In the genomic region with DNA sequence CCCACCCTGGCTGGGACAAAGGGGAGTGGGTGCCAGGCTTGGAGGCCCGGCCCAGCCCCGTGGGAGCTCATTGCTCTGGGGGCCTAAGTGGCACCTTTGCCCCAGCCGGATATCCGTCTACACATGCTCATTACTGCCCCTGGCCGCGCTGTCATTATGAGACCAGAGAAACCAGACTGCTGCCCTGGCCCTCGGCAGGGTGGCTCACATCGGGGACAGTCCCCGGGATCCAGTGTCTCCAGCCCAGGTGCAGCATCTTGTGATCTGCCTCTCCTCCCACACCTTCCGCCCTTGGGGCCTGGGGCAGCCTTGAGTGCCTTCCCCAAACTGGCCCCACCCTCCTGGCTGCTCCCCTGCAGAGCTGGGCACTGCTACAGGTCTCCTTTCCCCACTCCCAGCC, we compare ENCODE assay signal across 22 cellular contexts. TPM values are rescaled to one million over a fixed set of nuclear protein-coding genes. Genes with fewer than 3 reads are reported as not detected.
A peak's percentile ranks its signal among the peaks of the same experiment; 100 is the strongest.
DNase-seq lines count a peak whose midpoint lies in the region; FAIRE-seq and TF ChIP-seq lines count a peak whose summit lies in the region.
"Had no signal": no experiment of that assay in that cellular context is flagged by ENCODE, and none has a peak within 500 bp of the region (broad histone marks: within the 10 kb centered on the region; RNA-seq: fewer than 3 reads in every experiment).

No MANE protein-coding gene starts in this region.

- H3K14ac ChIP-seq in mesenchymal stem cell (ENCODE audit: low read length in 2 of 2) = no peak overlapping the region

- H2BK12ac ChIP-seq in mesenchymal stem cell (ENCODE audit: low read length in 2 of 2) = no peak overlapping the region

- H3K4ac ChIP-seq in mesenchymal stem cell (ENCODE audit: low read depth in 1 of 2, low read length in 2 of 2) = no peak overlapping the region

- H3K36me3 Mint-ChIP-seq in IgD-negative memory B cell = peaks cover 3% of the 10 kb centered on the region
- H3K36me3 Mint-ChIP-seq in activated T-helper 2 cell treated with anti-CD3 and anti-CD28 coated beads, Interferon-gamma antibody, Interleukin-2, Interleukin-4, amounts not matched to agents 10 μg/mL and 5 μg/mL and 100 μg/mL, durations not matched to agents 14 hours and 24 hours and 36 hours (ENCODE audit: low read depth) = no peaks in the 10 kb centered on the region
- H3K36me3 Mint-ChIP-seq: activated naive CD8-positive, alpha-beta T cell treated with anti-CD3 and anti-CD28 coated beads, Interleukin-2, amount 10 ng/mL, durations not matched to agents 7 days and 5 days; naive thymus-derived CD8-positive, alpha-beta T cell had no signal

- H3K9ac ChIP-seq in mesenchymal stem cell (ENCODE audit: low read length) = no peak overlapping the region

- H4K8ac ChIP-seq in mesenchymal stem cell (ENCODE audit: low read length) = no peak overlapping the region

- in situ Hi-C loops in KBM-7 (cut with MboI; ENCODE audit: low pct_unique_long_range_greater_than_20kb, low sequenced_read_pairs) = no loop called here

- H3K27me3 Mint-ChIP-seq in IgD-negative memory B cell = peaks cover 7% of the 10 kb centered on the region
- H3K27me3 Mint-ChIP-seq in activated T-helper 2 cell treated with anti-CD3 and anti-CD28 coated beads, Interferon-gamma antibody, Interleukin-2, Interleukin-4, amounts not matched to agents 10 μg/mL and 5 μg/mL and 100 μg/mL, durations not matched to agents 14 hours and 24 hours and 36 hours (ENCODE audit: low read depth) = peaks cover 4% of the 10 kb centered on the region
- H3K27me3 Mint-ChIP-seq: activated naive CD8-positive, alpha-beta T cell treated with anti-CD3 and anti-CD28 coated beads, Interleukin-2, amount 10 ng/mL, durations not matched to agents 7 days and 5 days; activated T-cell treated with anti-CD3 and anti-CD28 coated beads, Interleukin-2, amount 50 U/mL, for 24 hours had no signal

- no peak overlapping the region for H2AK5ac ChIP-seq in mesenchymal stem cell (ENCODE audit: low read length, severe bottlenecking)

- H3K4me1 Mint-ChIP-seq in IgD-negative memory B cell = peaks cover 10 to 26% (median 21%) of the 10 kb centered on the region in 3 donors
- peaks cover 2% of the 10 kb centered on the region for H3K4me1 Mint-ChIP-seq in activated T-helper 2 cell treated with anti-CD3 and anti-CD28 coated beads, Interferon-gamma antibody, Interleukin-2, Interleukin-4, amounts not matched to agents 10 μg/mL and 5 μg/mL and 100 μg/mL, durations not matched to agents 14 hours and 24 hours and 36 hours (ENCODE audit: low read depth)
- H3K4me1 Mint-ChIP-seq: activated naive CD8-positive, alpha-beta T cell treated with anti-CD3 and anti-CD28 coated beads, Interleukin-2, amount 10 ng/mL, durations not matched to agents 7 days and 5 days had no signal

- H3K9me3 ChIP-seq in mesenchymal stem cell (ENCODE audit: control insufficient read depth, low read length) = no peaks in the 10 kb centered on the region
- H3K9me3 ChIP-seq in effector memory CD4-positive, alpha-beta T cell (ENCODE audit: control insufficient read depth, low read length) = no peaks in the 10 kb centered on the region
- H3K9me3 ChIP-seq: upper lobe of left lung had no signal

- no peaks in the 10 kb centered on the region for H3K79me1 ChIP-seq in mesenchymal stem cell (replicated peaks; ENCODE audit: low read length, poor library complexity, severe bottlenecking)

- peak overlapping the region; percentile 3 for H2BK15ac ChIP-seq in mesenchymal stem cell (ENCODE audit: low read depth, poor library complexity, severe bottlenecking)

- H2BK5ac ChIP-seq in mesenchymal stem cell (ENCODE audit: low read depth, low read length, poor library complexity, severe bottlenecking) = no peak overlapping the region

- H3K18ac ChIP-seq in mesenchymal stem cell (ENCODE audit: low read depth in 1 of 2, low read length in 2 of 2) = no peak overlapping the region

- H3K27ac Mint-ChIP-seq in IgD-negative memory B cell = peak overlapping the region; percentile 77 to 90 (median 81)
- H3K27ac Mint-ChIP-seq in activated T-helper 2 cell treated with anti-CD3 and anti-CD28 coated beads, Interferon-gamma antibody, Interleukin-2, Interleukin-4, amounts not matched to agents 10 μg/mL and 5 μg/mL and 100 μg/mL, durations not matched to agents 14 hours and 24 hours and 36 hours = no peak overlapping the region
- H3K27ac Mint-ChIP-seq: activated naive CD8-positive, alpha-beta T cell treated with anti-CD3 and anti-CD28 coated beads, Interleukin-2, amount 10 ng/mL, durations not matched to agents 7 days and 5 days; activated T-cell treated with anti-CD3 and anti-CD28 coated beads, Interleukin-2, amount 50 U/mL, for 24 hours; GM23338; naive thymus-derived CD8-positive, alpha-beta T cell; progenitor cell of endocrine pancreas had no signal

- no peak overlapping the region for H3K4me3 ChIP-seq in mesenchymal stem cell (ENCODE audit: insufficient read depth in 1 of 2, low read depth in 1 of 2, low read length in 2 of 2)
- no peak overlapping the region for H3K4me3 ChIP-seq in effector memory CD4-positive, alpha-beta T cell (ENCODE audit: insufficient read depth, low read depth, low read length, poor library complexity, severe bottlenecking)
- H3K4me3 ChIP-seq: GM23338, upper lobe of left lung had no signal

- no peak overlapping the region for H3K27ac ChIP-seq in mesenchymal stem cell (ENCODE audit: low read length, poor library complexity, severe bottlenecking)
- H3K27ac ChIP-seq in effector memory CD4-positive, alpha-beta T cell (ENCODE audit: insufficient read depth, low read length, poor library complexity, severe bottlenecking) = no peak overlapping the region
- H3K27ac ChIP-seq: brain microvascular endothelial cell, upper lobe of left lung had no signal

- DNase-seq in GM12892 (ENCODE audit: insufficient read length) = peak; percentile 94
- DNase-seq in mesenchymal stem cell = no peak
- no peak for DNase-seq in activated T-helper 2 cell treated with anti-CD3 and anti-CD28 coated beads, Interferon-gamma antibody, Interleukin-2, Interleukin-4, amounts not matched to agents 10 μg/mL and 5 μg/mL and 100 μg/mL, durations not matched to agents 14 hours and 24 hours and 36 hours (ENCODE audit: low spot score)
- no peak for DNase-seq in KBM-7
- no peak for DNase-seq in effector memory CD4-positive, alpha-beta T cell
- DNase-seq: activated naive CD8-positive, alpha-beta T cell treated with anti-CD3 and anti-CD28 coated beads, Interleukin-2, amount 10 ng/mL, durations not matched to agents 7 days and 5 days; activated T-cell treated with anti-CD3 and anti-CD28 coated beads, Interleukin-2, amount 50 U/mL, for 24 hours; brain microvascular endothelial cell; dermis blood vessel endothelial cell; erythroblast; GDM1; naive thymus-derived CD8-positive, alpha-beta T cell; NCI-H2171; stimulated activated CD4-positive, alpha-beta T cell treated with anti-CD3 and anti-CD28 coated beads, Interleukin-12 subunit alpha, Interleukin-12 subunit beta, amount 100 ng/mL, for 4 hours; stimulated activated naive CD4-positive, alpha-beta T cell had no signal

- intact Hi-C loops in activated T-helper 2 cell treated with anti-CD3 and anti-CD28 coated beads, Interferon-gamma antibody, Interleukin-2, Interleukin-4, amounts not matched to agents 10 μg/mL and 5 μg/mL and 100 μg/mL, durations not matched to agents 14 hours and 24 hours and 36 hours (cut with micrococcal nuclease) = no loop called here

- H3K23ac ChIP-seq in mesenchymal stem cell (ENCODE audit: low read length in 2 of 2) = no peak overlapping the region

- no peak for TF ChIP-seq POLR2A in GM12892 (IDR thresholded peaks at IDR 0.05; ENCODE audit: low read depth, low read length)

- no peak overlapping the region for H2BK120ac ChIP-seq in mesenchymal stem cell (ENCODE audit: low read depth, low read length)

- peaks cover 0 to 71% of the 10 kb centered on the region in 2 experiments for H3K27me3 ChIP-seq in mesenchymal stem cell (ENCODE audit: control insufficient read depth in 1 of 2, insufficient read depth in 1 of 2, low read length in 2 of 2)
- no peaks in the 10 kb centered on the region for H3K27me3 ChIP-seq in effector memory CD4-positive, alpha-beta T cell (replicated peaks; ENCODE audit: control insufficient read depth, insufficient read depth, low read length, poor library complexity, severe bottlenecking)

- no peaks in the 10 kb centered on the region for H3K9me3 Mint-ChIP-seq in IgD-negative memory B cell
- H3K9me3 Mint-ChIP-seq in activated T-helper 2 cell treated with anti-CD3 and anti-CD28 coated beads, Interferon-gamma antibody, Interleukin-2, Interleukin-4, amounts not matched to agents 10 μg/mL and 5 μg/mL and 100 μg/mL, durations not matched to agents 14 hours and 24 hours and 36 hours = no peaks in the 10 kb centered on the region
- H3K9me3 Mint-ChIP-seq: activated naive CD8-positive, alpha-beta T cell treated with anti-CD3 and anti-CD28 coated beads, Interleukin-2, amount 10 ng/mL, durations not matched to agents 7 days and 5 days; activated T-cell treated with anti-CD3 and anti-CD28 coated beads, Interleukin-2, amount 50 U/mL, for 24 hours; GM23338; naive thymus-derived CD8-positive, alpha-beta T cell had no signal

- peak; percentile 92 for FAIRE-seq in GM12892 (lab: Jason Lieb, UNC)
- FAIRE-seq: D721Med, RCC 7860 had no signal

- peaks cover 32% of the 10 kb centered on the region for H3K4me1 ChIP-seq in mesenchymal stem cell (ENCODE audit: control insufficient read depth, insufficient read depth, low read depth, low read length)
- peaks cover 13% of the 10 kb centered on the region for H3K4me1 ChIP-seq in effector memory CD4-positive, alpha-beta T cell (ENCODE audit: control insufficient read depth, insufficient read depth, low read length, poor library complexity, severe bottlenecking)

- 93% methylated on average over 10 of the region's 10 CpGs for WGBS in mesenchymal stem cell

- peak overlapping the region; percentile 64 to 87 (median 76) for H3K4me3 Mint-ChIP-seq in IgD-negative memory B cell
- no peak overlapping the region for H3K4me3 Mint-ChIP-seq in activated T-helper 2 cell treated with anti-CD3 and anti-CD28 coated beads, Interferon-gamma antibody, Interleukin-2, Interleukin-4, amounts not matched to agents 10 μg/mL and 5 μg/mL and 100 μg/mL, durations not matched to agents 14 hours and 24 hours and 36 hours (ENCODE audit: low read depth)
- H3K4me3 Mint-ChIP-seq: activated naive CD8-positive, alpha-beta T cell treated with anti-CD3 and anti-CD28 coated beads, Interleukin-2, amount 10 ng/mL, durations not matched to agents 7 days and 5 days; activated T-cell treated with anti-CD3 and anti-CD28 coated beads, Interleukin-2, amount 50 U/mL, for 24 hours; GM23338; naive thymus-derived CD8-positive, alpha-beta T cell had no signal

- no peak overlapping the region for H3K4me2 ChIP-seq in mesenchymal stem cell (ENCODE audit: low read length, poor library complexity, severe bottlenecking)
- H3K4me2 ChIP-seq: GM23338 had no signal

- no peak overlapping the region for H4K91ac ChIP-seq in mesenchymal stem cell (ENCODE audit: low read length)

- H2AFZ ChIP-seq in mesenchymal stem cell (ENCODE audit: low read depth, low read length) = no peak overlapping the region
- H2AFZ ChIP-seq: GM23338 had no signal

- H3K36me3 ChIP-seq in mesenchymal stem cell (ENCODE audit: control insufficient read depth in 1 of 2, insufficient read depth in 2 of 2, low read depth in 1 of 2, low read length in 2 of 2) = no peaks in the 10 kb centered on the region
- no peaks in the 10 kb centered on the region for H3K36me3 ChIP-seq in effector memory CD4-positive, alpha-beta T cell (ENCODE audit: control insufficient read depth, insufficient read depth, low read length)
- H3K36me3 ChIP-seq: brain microvascular endothelial cell, upper lobe of left lung had no signal

RNA-seq across cellular contexts. Expression of a gene that starts 4.9 kb away (rescaled TPM):
- not detected for polyA plus RNA-seq in GM12892 (2012; ENCODE audit: missing spikeins)
- polyA plus RNA-seq in IgD-negative memory B cell = 0.43 TPM
- polyA plus RNA-seq in mesenchymal stem cell (2013, experiment 1 of 2) = not detected
- polyA plus RNA-seq in mesenchymal stem cell (2013, experiment 2 of 2) = not detected
- total RNA-seq in activated T-helper 2 cell treated with anti-CD3 and anti-CD28 coated beads, Interferon-gamma antibody, Interleukin-2, Interleukin-4, amounts not matched to agents 10 μg/mL and 5 μg/mL and 100 μg/mL, durations not matched to agents 14 hours and 24 hours and 36 hours = not detected in 2 replicates
- total RNA-seq: activated naive CD8-positive, alpha-beta T cell treated with anti-CD3 and anti-CD28 coated beads, Interleukin-2, amount 10 ng/mL, durations not matched to agents 7 days and 5 days; dermis blood vessel endothelial cell; glomerular endothelial cell; naive thymus-derived CD8-positive, alpha-beta T cell; progenitor cell of endocrine pancreas; upper lobe of left lung had no signal
- polyA plus RNA-seq: naive thymus-derived CD8-positive, alpha-beta T cell had no signal

RNA-seq across cellular contexts. Expression of a gene that starts 5.5 kb away (rescaled TPM):
- polyA plus RNA-seq in GM12892 (2012; ENCODE audit: missing spikeins) = 0.72 TPM
- polyA plus RNA-seq in IgD-negative memory B cell = 1.3 TPM
- not detected for polyA plus RNA-seq in mesenchymal stem cell (2013, experiment 1 of 2)
- not detected for polyA plus RNA-seq in mesenchymal stem cell (2013, experiment 2 of 2)
- total RNA-seq in activated T-helper 2 cell treated with anti-CD3 and anti-CD28 coated beads, Interferon-gamma antibody, Interleukin-2, Interleukin-4, amounts not matched to agents 10 μg/mL and 5 μg/mL and 100 μg/mL, durations not matched to agents 14 hours and 24 hours and 36 hours = 0.32 and 0.46 TPM in 2 replicates
- total RNA-seq: glomerular endothelial cell had no signal
- polyA plus RNA-seq: GM23338 had no signal

RNA-seq across cellular contexts. Expression of a gene that starts 11.3 kb away (rescaled TPM):
- polyA plus RNA-seq in GM12892 (2012; ENCODE audit: missing spikeins) = 0.19 TPM
- 2.5 TPM for polyA plus RNA-seq in IgD-negative memory B cell
- polyA plus RNA-seq in mesenchymal stem cell (2013, experiment 1 of 2) = 0.91 TPM
- polyA plus RNA-seq in mesenchymal stem cell (2013, experiment 2 of 2) = 0.79 TPM
- 0.18 and 0.27 TPM in 2 replicates for total RNA-seq in activated T-helper 2 cell treated with anti-CD3 and anti-CD28 coated beads, Interferon-gamma antibody, Interleukin-2, Interleukin-4, amounts not matched to agents 10 μg/mL and 5 μg/mL and 100 μg/mL, durations not matched to agents 14 hours and 24 hours and 36 hours

RNA-seq across cellular contexts. Expression of a gene that starts 22.1 kb away (rescaled TPM):
- 15.9 TPM for polyA plus RNA-seq in GM12892 (2012; ENCODE audit: missing spikeins)
- 198 TPM for polyA plus RNA-seq in IgD-negative memory B cell
- polyA plus RNA-seq in mesenchymal stem cell (2013, experiment 1 of 2) = 333 TPM
- 331 TPM for polyA plus RNA-seq in mesenchymal stem cell (2013, experiment 2 of 2)
- 135 and 143 TPM in 2 replicates for total RNA-seq in activated T-helper 2 cell treated with anti-CD3 and anti-CD28 coated beads, Interferon-gamma antibody, Interleukin-2, Interleukin-4, amounts not matched to agents 10 μg/mL and 5 μg/mL and 100 μg/mL, durations not matched to agents 14 hours and 24 hours and 36 hours

RNA-seq across cellular contexts. Expression of a gene that starts 31.3 kb away (rescaled TPM):
- 10.3 TPM for polyA plus RNA-seq in GM12892 (2012; ENCODE audit: missing spikeins)
- polyA plus RNA-seq in IgD-negative memory B cell = 7.9 TPM
- 8.0 TPM for polyA plus RNA-seq in mesenchymal stem cell (2013, experiment 1 of 2)
- 7.9 TPM for polyA plus RNA-seq in mesenchymal stem cell (2013, experiment 2 of 2)
- total RNA-seq in activated T-helper 2 cell treated with anti-CD3 and anti-CD28 coated beads, Interferon-gamma antibody, Interleukin-2, Interleukin-4, amounts not matched to agents 10 μg/mL and 5 μg/mL and 100 μg/mL, durations not matched to agents 14 hours and 24 hours and 36 hours = 10.3 and 11.5 TPM in 2 replicates
